ENCODE assay signal across 8 cellular contexts in genomic region chr19:21328885-21329605, GRCh38. TPM values are rescaled to one million over a fixed set of nuclear protein-coding genes. Genes with fewer than 3 reads are reported as not detected.
DNase-seq lines count a peak whose midpoint lies in the region; ATAC-seq and TF ChIP-seq lines count a peak whose summit lies in the region.

TSS of gene ZNF708 (minus strand) at chr19:21329410. CDS start at chr19:21329212, 198 bp downstream.

- H3K27ac ChIP-seq in liver (ENCODE audit: low read depth in 1 of 2, low read length in 2 of 2): peak within 1 kb of the TSS; percentile 71 to 77

- H3K36me3 ChIP-seq in BJ (ENCODE audit: control insufficient read depth, insufficient read depth, low read length) (no peaks in the 10 kb centered on the region), liver (ENCODE audit: control insufficient read depth in 4 of 4, insufficient read depth in 3 of 4, low read depth in 1 of 4, low read length in 3 of 4) (peaks cover 0 to 2% (median under 1%) of the 10 kb centered on the region in 4 donors)

- H3K4me3 ChIP-seq in BJ (ENCODE audit: low read depth, low read length) (peak within 1 kb of the TSS; percentile 81), liver (ENCODE audit: low read depth in 1 of 3, low read length in 3 of 3) (peak within 1 kb of the TSS; percentile 79 to 91 (median 79))

- TF ChIP-seq CTCF in BJ (IDR thresholded peaks at IDR 0.05; ENCODE audit: insufficient read depth, low read depth, low read length) (no peak), liver (IDR thresholded peaks at IDR 0.05; ENCODE audit: low read depth, low read length, missing input control) (no peak)

- H3K27me3 ChIP-seq in BJ (ENCODE audit: control insufficient read depth, insufficient read depth, low read length): no peaks in the 10 kb centered on the region
- no peaks in the 10 kb centered on the region for H3K27me3 ChIP-seq in liver (ENCODE audit: control insufficient read depth in 4 of 4, insufficient read depth in 4 of 4, low read length in 3 of 4)

- POLR2A ChIA-PET in BJ (lab: Charles Lee): interaction anchor here (0.6 to 0.9 kb wide), 2 partner anchors 30 to 660 kb away, joined by 7 to 8 read pairs; partner anchors contain the start of gene ZNF738

- H3K4me1 ChIP-seq in liver (ENCODE audit: control insufficient read depth in 4 of 4, insufficient read depth in 4 of 4, low read length in 3 of 4): peaks cover 0 to 7% (median 5%) of the 10 kb centered on the region in 4 donors

- peak; percentile 56 for DNase-seq in BJ (ENCODE audit: low read depth)
- peak; percentile 98 for DNase-seq in NCI-H69 (lab: John Stamatoyannopoulos, UW)
- peak; percentile 50 to 81 for DNase-seq in activated CD4-positive, alpha-beta T cell treated with anti-CD3 and anti-CD28 coated beads, Interleukin-2, amount 50 U/mL, for 24 hours (ENCODE audit: low read depth in 1 of 2, low spot score in 1 of 2)
- DNase-seq in dermis blood vessel endothelial cell: peak; percentile 93
- DNase-seq in stimulated activated CD4-positive, alpha-beta T cell treated with anti-CD3 and anti-CD28 coated beads, Interleukin-4, amount 100 ng/mL, for 24 hours: peak; percentile 81

- ATAC-seq in GM19324 (IDR thresholded peaks at IDR 0.05; ENCODE audit: low FRiP score, unreplicated experiment): peak; percentile 100
- ATAC-seq in HG03469 (IDR thresholded peaks at IDR 0.05; ENCODE audit: unreplicated experiment): peak; percentile 99

- H3K9ac ChIP-seq in liver (ENCODE audit: low read depth in 1 of 2, low read length in 2 of 2): peak within 1 kb of the TSS; percentile 50 to 90

- H3K9me3 ChIP-seq in liver (ENCODE audit: control insufficient read depth in 4 of 4, low read length in 3 of 4): peaks cover 0 to 2% (median 0%) of the 10 kb centered on the region in 4 donors

- peak in 1 of 2 donors; percentile 2 for TF ChIP-seq RAD21 in liver (IDR thresholded peaks at IDR 0.05)

- 1% methylated on average over 32 of the region's 32 CpGs for WGBS in liver

- CTCF ChIA-PET in BJ (lab: Yijun Ruan, JAX): interaction anchor here (1.0 kb wide), 1 partner anchor 30 kb away, joined by 3 read pairs; no protein-coding TSS in a partner anchor

TF ChIP-seq in liver, 16 proteins besides CTCF, POLR2A, EP300 and RAD21:
- TF ChIP-seq, protein P1, sequence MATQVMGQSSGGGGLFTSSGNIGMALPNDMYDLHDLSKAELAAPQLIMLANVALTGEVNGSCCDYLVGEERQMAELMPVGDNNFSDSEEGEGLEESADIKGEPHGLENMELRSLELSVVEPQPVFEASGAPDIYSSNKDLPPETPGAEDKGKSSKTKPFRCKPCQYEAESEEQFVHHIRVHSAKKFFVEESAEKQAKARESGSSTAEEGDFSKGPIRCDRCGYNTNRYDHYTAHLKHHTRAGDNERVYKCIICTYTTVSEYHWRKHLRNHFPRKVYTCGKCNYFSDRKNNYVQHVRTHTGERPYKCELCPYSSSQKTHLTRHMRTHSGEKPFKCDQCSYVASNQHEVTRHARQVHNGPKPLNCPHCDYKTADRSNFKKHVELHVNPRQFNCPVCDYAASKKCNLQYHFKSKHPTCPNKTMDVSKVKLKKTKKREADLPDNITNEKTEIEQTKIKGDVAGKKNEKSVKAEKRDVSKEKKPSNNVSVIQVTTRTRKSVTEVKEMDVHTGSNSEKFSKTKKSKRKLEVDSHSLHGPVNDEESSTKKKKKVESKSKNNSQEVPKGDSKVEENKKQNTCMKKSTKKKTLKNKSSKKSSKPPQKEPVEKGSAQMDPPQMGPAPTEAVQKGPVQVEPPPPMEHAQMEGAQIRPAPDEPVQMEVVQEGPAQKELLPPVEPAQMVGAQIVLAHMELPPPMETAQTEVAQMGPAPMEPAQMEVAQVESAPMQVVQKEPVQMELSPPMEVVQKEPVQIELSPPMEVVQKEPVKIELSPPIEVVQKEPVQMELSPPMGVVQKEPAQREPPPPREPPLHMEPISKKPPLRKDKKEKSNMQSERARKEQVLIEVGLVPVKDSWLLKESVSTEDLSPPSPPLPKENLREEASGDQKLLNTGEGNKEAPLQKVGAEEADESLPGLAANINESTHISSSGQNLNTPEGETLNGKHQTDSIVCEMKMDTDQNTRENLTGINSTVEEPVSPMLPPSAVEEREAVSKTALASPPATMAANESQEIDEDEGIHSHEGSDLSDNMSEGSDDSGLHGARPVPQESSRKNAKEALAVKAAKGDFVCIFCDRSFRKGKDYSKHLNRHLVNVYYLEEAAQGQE (IDR thresholded peaks at IDR 0.05): peak; percentile 80
- TF ChIP-seq HNF4A (conservative IDR thresholded peaks at IDR 0.05) (peak; percentile 33 to 41), NR2F2 (IDR thresholded peaks at IDR 0.05) (no peak), FOXA2 (IDR thresholded peaks at IDR 0.05) (no peak), TAF1 (conservative IDR thresholded peaks at IDR 0.05) (peak; percentile 97), HNF4G (IDR thresholded peaks at IDR 0.05) (no peak), SP1 (IDR thresholded peaks at IDR 0.05) (peak; percentile 54), EGR1 (IDR thresholded peaks at IDR 0.05; ENCODE audit: low read depth in 2 of 2) (no peak), ZBTB33 (IDR thresholded peaks at IDR 0.05) (no peak), GABPA (IDR thresholded peaks at IDR 0.05 in 1 of 2, conservative IDR thresholded peaks at IDR 0.05 in 1 of 2) (peak; percentile 35 to 81), YY1 (IDR thresholded peaks at IDR 0.05) (peak; percentile 94), ATF3 (IDR thresholded peaks at IDR 0.05) (no peak), FOXA1 (IDR thresholded peaks at IDR 0.05) (no peak), RXRA (IDR thresholded peaks at IDR 0.05) (no peak), JUND (IDR thresholded peaks at IDR 0.05) (no peak)
- TF ChIP-seq, protein P2, sequence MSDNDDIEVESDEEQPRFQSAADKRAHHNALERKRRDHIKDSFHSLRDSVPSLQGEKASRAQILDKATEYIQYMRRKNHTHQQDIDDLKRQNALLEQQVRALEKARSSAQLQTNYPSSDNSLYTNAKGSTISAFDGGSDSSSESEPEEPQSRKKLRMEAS (IDR thresholded peaks at IDR 0.05): peak; percentile 19

RNA-seq across cellular contexts. Expression of gene ZNF708, which starts in this region (rescaled TPM):
- polyA plus RNA-seq in BJ (2011; rRNA removed) (1.8 and 2.1 TPM in 2 replicates), liver (1 to 10 TPM in 1 of 2 donors, under 1 TPM in 1; 0.97 to 1.6 TPM)
- polyA minus RNA-seq in BJ (2011; rRNA and poly(A)+ RNA removed): 2.1 and 2.3 TPM in 2 replicates
- total RNA-seq in dermis blood vessel endothelial cell (9.7 and 9.9 TPM in 2 replicates), liver (1 to 10 TPM; 4.9 to 7.7 TPM)

Comparison
In these comparisons a context has a peak if more than half of its experiments do, and no peak if none do; other contexts are left out.
1. Peak in every context shown above with its lines: DNase-seq, ATAC-seq, H3K4me3 ChIP-seq and H3K27ac ChIP-seq.